In genomic region chrX:9952313-9952712, GRCh38 we compare ENCODE assay signal across 28 cellular contexts. TPM values are rescaled to one million over a fixed set of nuclear protein-coding genes. Genes with fewer than 3 reads are reported as not detected.
"Had no signal": no experiment of that assay in that cellular context is flagged by ENCODE, and none has a peak within 500 bp of the region (broad histone marks: within the 10 kb centered on the region; RNA-seq: fewer than 3 reads in every experiment).

No MANE protein-coding gene starts in this region.

- ATAC-seq: activated T-cell treated with anti-CD3 and anti-CD28 coated beads, Interleukin-2, amount 50 U/mL, for 72 hours; body of pancreas; gastroesophageal sphincter; WTC11 had no signal

- H3K27ac ChIP-seq: body of pancreas, colonic mucosa, epithelial cell of prostate, esophagus squamous epithelium, gastroesophageal sphincter, VCaP had no signal

- DNase-seq: activated CD4-positive, alpha-beta T cell treated with anti-CD3 and anti-CD28 coated beads for 48 hours; activated CD4-positive, alpha-beta T cell treated with anti-CD3 and anti-CD28 coated beads, Interleukin-2, amount 50 U/mL, for 1 hour; activated CD4-positive, alpha-beta T cell treated with anti-CD3 and anti-CD28 coated beads, Interleukin-2, amount 50 U/mL, for 48 hours; activated CD8-positive, alpha-beta memory T cell treated with anti-CD3 and anti-CD28 coated beads, Interleukin-2, amount 50 U/mL, for 48 hours; activated gamma-delta T cell; activated naive CD4-positive, alpha-beta T cell; activated naive CD4-positive, alpha-beta T cell treated with anti-CD3 and anti-CD28 coated beads, Interleukin-2, amount 50 U/mL, for 16 hours; activated T-cell treated with anti-CD3 and anti-CD28 coated beads for 4 hours; activated T-cell treated with anti-CD3 and anti-CD28 coated beads, Interleukin-2, amount 50 U/mL, for 24 hours; activated T-cell treated with anti-CD3 and anti-CD28 coated beads, Interleukin-2, amount 50 U/mL, for 72 hours; amniotic stem cell; anterior cingulate cortex; body of pancreas; caudate nucleus; colonic mucosa; effector CD8-positive, alpha-beta T cell; esophagus squamous epithelium; foreskin melanocyte; T-helper 2 cell had no signal

- H3K4me1 Mint-ChIP-seq: WTC11 had no signal

- H3K27ac Mint-ChIP-seq: activated naive CD8-positive, alpha-beta T cell; activated T-cell treated with anti-CD3 and anti-CD28 coated beads, Interleukin-2, amount 50 U/mL, for 24 hours; activated T-cell treated with anti-CD3 and anti-CD28 coated beads, Interleukin-2, amount 50 U/mL, for 72 hours; WTC11 had no signal

- H3K4me3 Mint-ChIP-seq: activated naive CD8-positive, alpha-beta T cell; activated T-cell treated with anti-CD3 and anti-CD28 coated beads, Interleukin-2, amount 50 U/mL, for 24 hours; activated T-cell treated with anti-CD3 and anti-CD28 coated beads, Interleukin-2, amount 50 U/mL, for 72 hours; WTC11 had no signal

- H3K36me3 ChIP-seq: colonic mucosa, gastroesophageal sphincter had no signal

- H3K36me3 Mint-ChIP-seq: activated naive CD8-positive, alpha-beta T cell had no signal

- H3K9me3 Mint-ChIP-seq: activated T-cell treated with anti-CD3 and anti-CD28 coated beads, Interleukin-2, amount 50 U/mL, for 72 hours had no signal

- H3K4me3 ChIP-seq: body of pancreas, colonic mucosa, esophagus squamous epithelium, gastroesophageal sphincter had no signal

- H3K9me3 ChIP-seq: body of pancreas, colonic mucosa, esophagus squamous epithelium, gastroesophageal sphincter had no signal

- H3K27me3 ChIP-seq: body of pancreas, colonic mucosa, esophagus squamous epithelium, gastroesophageal sphincter had no signal

- H3K4me1 ChIP-seq: body of pancreas, colonic mucosa, esophagus squamous epithelium, gastroesophageal sphincter had no signal

RNA-seq across cellular contexts. Expression of gene CLDN34, which starts 14.8 kb away (rescaled TPM):
- total RNA-seq: activated T-cell treated with anti-CD3 and anti-CD28 coated beads, Interleukin-2, amount 50 U/mL, for 72 hours; dermis microvascular lymphatic vessel endothelial cell; fibroblast of lung; fibroblast of villous mesenchyme; gastroesophageal sphincter; T-helper 1 cell treated with Interleukin-12 subunit alpha and Interleukin-12 subunit beta and Interleukin-4 antibody, amounts not matched to agents 30 ng/mL and 1 ng/mL, for 36 hours had no signal
